Comparison of ENCODE assay signal across 17 cellular contexts in genomic region chr16:89412811-89413210, GRCh38.
DNase-seq lines count a peak whose midpoint lies in the region; ATAC-seq and TF ChIP-seq lines count a peak whose summit lies in the region.
"Had no signal": no experiment of that assay in that cellular context is flagged by ENCODE, and none has a peak within 500 bp of the region (broad histone marks: within the 10 kb centered on the region; RNA-seq: fewer than 3 reads in every experiment).

No MANE protein-coding gene starts in this region.

- peaks cover 0 to 89% of the 10 kb centered on the region in 2 donors for H3K4me1 ChIP-seq in right atrium auricular region

- no peak for DNase-seq in Right ventricle myocardium superior
- DNase-seq in right atrium auricular region (ENCODE audit: low spot score) = no peak
- no peak for DNase-seq in activated CD8-positive, alpha-beta T cell treated with anti-CD3 and anti-CD28 coated beads for 36 hours
- DNase-seq in islet precursor cell = peak; percentile 72
- no peak for DNase-seq in stimulated activated effector memory CD8-positive, alpha-beta T cell treated with anti-CD3 and anti-CD28 coated beads, Interleukin-12 subunit alpha, Interleukin-12 subunit beta, amount 100 ng/mL, for 72 hours (ENCODE audit: low spot score in 2 of 2)
- no peak for DNase-seq in HCEC 1CT
- DNase-seq: GDM1, immature natural killer cell, NCI-H226, T1000 had no signal

- H3K9me3 ChIP-seq in right atrium auricular region = no peaks in the 10 kb centered on the region
- H3K9me3 ChIP-seq: HAP-1 had no signal

- H3K27me3 Mint-ChIP-seq in activated CD8-positive, alpha-beta T cell treated with anti-CD3 and anti-CD28 coated beads for 36 hours = no peaks in the 10 kb centered on the region
- H3K27me3 Mint-ChIP-seq: B cell; dendritic cell treated with granulocyte-macrophage colony-stimulating factor and Interleukin-4, amounts not matched to agents 40 ng/mL and 50 ng/mL, for 4 days had no signal

- POLR2A ChIA-PET in activated CD8-positive, alpha-beta T cell treated with anti-CD3 and anti-CD28 coated beads for 36 hours (lab: Charles Lee) = no interaction called here

- ATAC-seq in Right ventricle myocardium superior (ENCODE audit: poor library complexity) = peak; percentile 3
- ATAC-seq in activated CD8-positive, alpha-beta T cell treated with anti-CD3 and anti-CD28 coated beads for 36 hours = no peak
- ATAC-seq in stimulated activated effector memory CD8-positive, alpha-beta T cell treated with anti-CD3 and anti-CD28 coated beads, Interleukin-12 subunit alpha, Interleukin-12 subunit beta, amount 100 ng/mL, for 72 hours = no peak
- no peak for ATAC-seq in GM21381 (IDR thresholded peaks at IDR 0.05; ENCODE audit: unreplicated experiment)
- no peak for ATAC-seq in HG03280 (IDR thresholded peaks at IDR 0.05; ENCODE audit: unreplicated experiment)
- ATAC-seq: Panc1, sciatic nerve had no signal

- no peak overlapping the region for H3K4me3 ChIP-seq in right atrium auricular region
- H3K4me3 ChIP-seq: HAP-1 had no signal

- peaks cover 78% of the 10 kb centered on the region for H3K4me1 Mint-ChIP-seq in activated CD8-positive, alpha-beta T cell treated with anti-CD3 and anti-CD28 coated beads for 36 hours (ENCODE audit: low read depth)
- peaks cover 76% of the 10 kb centered on the region for H3K4me1 Mint-ChIP-seq in stimulated activated effector memory CD8-positive, alpha-beta T cell treated with anti-CD3 and anti-CD28 coated beads, Interleukin-12 subunit alpha, Interleukin-12 subunit beta, amount 100 ng/mL, for 72 hours

- no peaks in the 10 kb centered on the region for H3K36me3 ChIP-seq in right atrium auricular region

- peak overlapping the region; percentile 66 for H3K27ac Mint-ChIP-seq in activated CD8-positive, alpha-beta T cell treated with anti-CD3 and anti-CD28 coated beads for 36 hours
- peak overlapping the region; percentile 86 for H3K27ac Mint-ChIP-seq in stimulated activated effector memory CD8-positive, alpha-beta T cell treated with anti-CD3 and anti-CD28 coated beads, Interleukin-12 subunit alpha, Interleukin-12 subunit beta, amount 100 ng/mL, for 72 hours
- H3K27ac Mint-ChIP-seq: B cell; dendritic cell treated with granulocyte-macrophage colony-stimulating factor and Interleukin-4, amounts not matched to agents 40 ng/mL and 50 ng/mL, for 4 days had no signal

- H3K9me3 Mint-ChIP-seq in activated CD8-positive, alpha-beta T cell treated with anti-CD3 and anti-CD28 coated beads for 36 hours = no peaks in the 10 kb centered on the region
- no peaks in the 10 kb centered on the region for H3K9me3 Mint-ChIP-seq in stimulated activated effector memory CD8-positive, alpha-beta T cell treated with anti-CD3 and anti-CD28 coated beads, Interleukin-12 subunit alpha, Interleukin-12 subunit beta, amount 100 ng/mL, for 72 hours
- H3K9me3 Mint-ChIP-seq: dendritic cell treated with granulocyte-macrophage colony-stimulating factor and Interleukin-4, amounts not matched to agents 40 ng/mL and 50 ng/mL, for 4 days; immature natural killer cell had no signal

- no peak overlapping the region for H3K4me3 Mint-ChIP-seq in activated CD8-positive, alpha-beta T cell treated with anti-CD3 and anti-CD28 coated beads for 36 hours
- no peak overlapping the region for H3K4me3 Mint-ChIP-seq in stimulated activated effector memory CD8-positive, alpha-beta T cell treated with anti-CD3 and anti-CD28 coated beads, Interleukin-12 subunit alpha, Interleukin-12 subunit beta, amount 100 ng/mL, for 72 hours
- H3K4me3 Mint-ChIP-seq: B cell; dendritic cell treated with granulocyte-macrophage colony-stimulating factor and Interleukin-4, amounts not matched to agents 40 ng/mL and 50 ng/mL, for 4 days had no signal

- H3K36me3 Mint-ChIP-seq in activated CD8-positive, alpha-beta T cell treated with anti-CD3 and anti-CD28 coated beads for 36 hours (ENCODE audit: low read depth) = peaks cover 18% of the 10 kb centered on the region
- peaks cover 50% of the 10 kb centered on the region for H3K36me3 Mint-ChIP-seq in stimulated activated effector memory CD8-positive, alpha-beta T cell treated with anti-CD3 and anti-CD28 coated beads, Interleukin-12 subunit alpha, Interleukin-12 subunit beta, amount 100 ng/mL, for 72 hours

- CTCF ChIA-PET in activated CD8-positive, alpha-beta T cell treated with anti-CD3 and anti-CD28 coated beads for 36 hours (lab: Charles Lee) = interaction anchor here (0.9 kb wide), 1 partner anchor 22 kb away, joined by 3 read pairs; no protein-coding TSS in a partner anchor

- no peak for TF ChIP-seq CTCF in right atrium auricular region (IDR thresholded peaks at IDR 0.05)
- TF ChIP-seq CTCF in activated CD8-positive, alpha-beta T cell treated with anti-CD3 and anti-CD28 coated beads for 36 hours (IDR thresholded peaks at IDR 0.05) = no peak

- no peak overlapping the region for H3K27ac ChIP-seq in right atrium auricular region

- H3K27me3 ChIP-seq in right atrium auricular region = no peaks in the 10 kb centered on the region

- intact Hi-C loops in Right ventricle myocardium superior (cut with DNase I) = no loop called here
- intact Hi-C loops in activated CD8-positive, alpha-beta T cell treated with anti-CD3 and anti-CD28 coated beads for 36 hours (cut with micrococcal nuclease) = no loop called here
